In the genomic region with DNA sequence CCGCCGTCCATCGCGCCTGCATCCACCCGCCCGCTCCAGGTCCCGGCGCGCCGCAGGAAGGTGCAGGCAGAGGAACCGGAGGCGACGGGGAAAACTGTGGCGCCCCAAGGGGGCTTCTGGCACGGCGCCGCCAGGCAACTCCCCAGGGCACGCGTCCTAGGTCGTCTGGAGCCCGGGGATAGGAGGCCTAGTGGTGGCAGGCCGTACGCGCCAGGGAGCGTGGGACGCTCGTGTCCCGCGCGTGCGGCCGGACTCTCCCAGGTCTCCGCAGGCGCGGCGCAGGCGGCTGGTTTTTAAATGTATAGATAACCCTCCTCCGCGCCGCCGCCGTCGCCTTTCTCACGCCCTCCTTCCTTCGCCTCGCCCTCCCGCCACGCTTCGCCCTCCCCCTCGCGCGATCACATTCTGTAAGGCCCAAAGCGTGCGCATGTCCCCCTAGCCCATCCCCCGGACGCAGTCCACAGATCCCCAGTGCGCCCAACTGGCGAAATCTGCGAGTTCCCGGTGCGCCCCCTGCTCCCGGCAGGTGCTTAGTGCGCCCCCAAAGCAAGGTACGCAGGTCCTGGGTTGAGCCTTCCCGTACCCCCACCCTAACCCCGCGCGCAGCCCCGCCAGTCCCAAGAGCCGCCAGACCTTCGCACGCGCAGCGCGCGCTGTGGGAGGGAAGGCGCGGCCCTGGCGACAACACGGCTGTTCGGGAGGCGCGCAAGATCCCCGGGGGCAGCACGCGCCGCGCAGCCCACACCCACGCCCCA, we compare ENCODE assay signal across 9 cellular contexts. TPM values are rescaled to one million over a fixed set of nuclear protein-coding genes. Genes with fewer than 3 reads are reported as not detected.
DNase-seq lines count a peak whose midpoint lies in the region; ATAC-seq and TF ChIP-seq lines count a peak whose summit lies in the region.
"Had no signal": no experiment of that assay in that cellular context is flagged by ENCODE, and none has a peak within 500 bp of the region (broad histone marks: within the 10 kb centered on the region; RNA-seq: fewer than 3 reads in every experiment).

A gene with protein sequence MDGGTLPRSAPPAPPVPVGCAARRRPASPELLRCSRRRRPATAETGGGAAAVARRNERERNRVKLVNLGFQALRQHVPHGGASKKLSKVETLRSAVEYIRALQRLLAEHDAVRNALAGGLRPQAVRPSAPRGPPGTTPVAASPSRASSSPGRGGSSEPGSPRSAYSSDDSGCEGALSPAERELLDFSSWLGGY (minus strand): TSS at position 267 of the 755 bp plus-strand sequence. CDS start 256 bp downstream, at position 11.

- CTCF ChIA-PET in CD8-positive, alpha-beta memory T cell (lab: Charles Lee) = interaction anchor here (1.0 to 1.3 kb wide), 3 partner anchors 31 to 70 kb away, joined by 3 to 5 read pairs (median 4); a partner anchor contains a TSS

- peak in 1 of 5 donors; percentile 33 for DNase-seq in CD8-positive, alpha-beta memory T cell
- DNase-seq in NT2/D1 (ENCODE audit: low read depth, low spot score) (no peak), omental fat pad (ENCODE audit: low spot score) (peak; percentile 20), globus pallidus (ENCODE audit: low spot score) (no peak), NCI-H82 (lab: John Stamatoyannopoulos, UW) (no peak), NCI-H2171 treated with DMSO at 0.1 percent for 48 hours (lab: John Stamatoyannopoulos, UW) (no peak)

- peak within 1 kb of the TSS in 3 of 8 donors; percentile 57 to 83 (median 59) for H3K27ac Mint-ChIP-seq in CD8-positive, alpha-beta memory T cell

- peaks cover 4% of the 10 kb centered on the region for H3K27me3 ChIP-seq in CD8-positive, alpha-beta memory T cell (ENCODE audit: insufficient read depth, low read length, poor library complexity, severe bottlenecking)
- peaks cover 32% of the 10 kb centered on the region for H3K27me3 ChIP-seq in NT2/D1 (ENCODE audit: insufficient read depth, insufficient read length)
- H3K27me3 ChIP-seq in esophagus (ENCODE audit: control insufficient read depth in 1 of 2, insufficient read depth in 2 of 2, low read length in 2 of 2) = peaks cover 0 to 15% of the 10 kb centered on the region in 2 donors

- H3K27me3 Mint-ChIP-seq in CD8-positive, alpha-beta memory T cell = peaks cover 5 to 33% of the 10 kb centered on the region in 2 donors

- peaks cover 21 to 37% (median 26%) of the 10 kb centered on the region in 3 donors for H3K4me1 Mint-ChIP-seq in CD8-positive, alpha-beta memory T cell

- no peaks in the 10 kb centered on the region for H3K36me3 Mint-ChIP-seq in CD8-positive, alpha-beta memory T cell

- no peak for TF ChIP-seq CTCF in omental fat pad (IDR thresholded peaks at IDR 0.05)

- no peak within 1 kb of the TSS for H3K4me3 ChIP-seq in CD8-positive, alpha-beta memory T cell (ENCODE audit: low read length)
- H3K4me3 ChIP-seq in NT2/D1 (ENCODE audit: insufficient read length, low read depth) (peak within 1 kb of the TSS; percentile 53), esophagus (ENCODE audit: low read depth in 1 of 2, low read length in 2 of 2) (peak within 1 kb of the TSS; percentile 51 to 55)

- 2% methylated on average over 66 to 89 of the region's 89 CpGs for WGBS in esophagus, 2 donors

- H3K9me3 Mint-ChIP-seq in CD8-positive, alpha-beta memory T cell = no peaks in the 10 kb centered on the region

- no peaks in the 10 kb centered on the region for H3K36me3 ChIP-seq in CD8-positive, alpha-beta memory T cell (ENCODE audit: insufficient read depth, low read length)
- H3K36me3 ChIP-seq in NT2/D1 (ENCODE audit: insufficient read depth, insufficient read length, low read length) (peaks cover 2% of the 10 kb centered on the region), esophagus (ENCODE audit: control insufficient read depth in 2 of 2, insufficient read depth in 2 of 2, low read length in 1 of 2) (no peaks in the 10 kb centered on the region)

- peaks cover 23% of the 10 kb centered on the region for H3K4me1 ChIP-seq in CD8-positive, alpha-beta memory T cell (ENCODE audit: insufficient read depth, low read length)
- H3K4me1 ChIP-seq in NT2/D1 (ENCODE audit: insufficient read depth, insufficient read length) = peaks cover 18% of the 10 kb centered on the region
- peaks cover 6 to 14% of the 10 kb centered on the region in 2 donors for H3K4me1 ChIP-seq in esophagus (ENCODE audit: control insufficient read depth in 2 of 2, insufficient read depth in 2 of 2, low read length in 1 of 2)

- ATAC-seq in omental fat pad (ENCODE audit: low FRiP score) (no peak), HG03095 (IDR thresholded peaks at IDR 0.05; ENCODE audit: unreplicated experiment) (no peak)

- H3K9ac ChIP-seq in NT2/D1 (ENCODE audit: insufficient read length, low read depth) = peak within 1 kb of the TSS; percentile 82

- H3K4me3 Mint-ChIP-seq in CD8-positive, alpha-beta memory T cell = peak within 1 kb of the TSS; percentile 66 to 90 (median 71)

- no peaks in the 10 kb centered on the region for H3K9me3 ChIP-seq in CD8-positive, alpha-beta memory T cell (ENCODE audit: low read length)
- peaks cover 4% of the 10 kb centered on the region; the same call in 1 of the 2 replicates for H3K9me3 ChIP-seq in NT2/D1 (ENCODE audit: insufficient read depth, low read length)
- H3K9me3 ChIP-seq in esophagus (ENCODE audit: control insufficient read depth in 2 of 2, insufficient read depth in 1 of 2, low read depth in 1 of 2, low read length in 1 of 2) = no peaks in the 10 kb centered on the region

- POLR2A ChIA-PET in CD8-positive, alpha-beta memory T cell (lab: Charles Lee) = no interaction called here

- H3K27ac ChIP-seq in CD8-positive, alpha-beta memory T cell (ENCODE audit: low read depth, low read length) = no peak within 1 kb of the TSS
- H3K27ac ChIP-seq in esophagus (ENCODE audit: low read depth in 2 of 2, low read length in 1 of 2) = peak within 1 kb of the TSS; percentile 5 to 41

RNA-seq across cellular contexts. Expression of the gene that starts here (rescaled TPM):
- under 1 TPM; 0.22 to 0.55 TPM for total RNA-seq in CD8-positive, alpha-beta memory T cell
- polyA plus RNA-seq in CD8-positive, alpha-beta memory T cell = 8.9 TPM
- 1 to 10 TPM in 1 of 2 donors, under 1 TPM in 1; 0.95 to 1.7 TPM for polyA plus RNA-seq in esophagus
- 1 to 10 TPM in 1 of 4 donors, under 1 TPM in 1, not detected in 2; 0.24 to 2.6 TPM for total RNA-seq in omental fat pad
- total RNA-seq: glomerular endothelial cell had no signal
